In genomic region chr2:149331023-149331400, GRCh38 we compare ENCODE assay signal across 8 cellular contexts. TPM values are rescaled to one million over a fixed set of nuclear protein-coding genes. Genes with fewer than 3 reads are reported as not detected.
DNase-seq lines count a peak whose midpoint lies in the region; ATAC-seq and TF ChIP-seq lines count a peak whose summit lies in the region.

No MANE protein-coding gene starts in this region.

- H3K36me3 ChIP-seq in gastroesophageal sphincter (no peaks in the 10 kb centered on the region), rectal smooth muscle tissue (ENCODE audit: control insufficient read depth, insufficient read depth, low read length) (no peaks in the 10 kb centered on the region)
- no peaks in the 10 kb centered on the region for H3K36me3 ChIP-seq in CD8-positive, alpha-beta T cell (ENCODE audit: insufficient read depth, low read length)

- H3K27me3 Mint-ChIP-seq in CD8-positive, alpha-beta T cell (ENCODE audit: low read depth), result peaks cover 47% of the 10 kb centered on the region

- ATAC-seq in gastroesophageal sphincter (no peak), HG02571 (IDR thresholded peaks at IDR 0.05; ENCODE audit: unreplicated experiment) (no peak)
- ATAC-seq in CD8-positive, alpha-beta T cell, result no peak

- H3K4me1 Mint-ChIP-seq in CD8-positive, alpha-beta T cell (ENCODE audit: low read depth), result peaks cover 7% of the 10 kb centered on the region

- WGBS in gastroesophageal sphincter (ENCODE audit: low coverage in 1 of 2), 2 donors, result 14% methylated on average over 4 of the region's 19 CpGs; no CpG with 5 or more reads in 1 of the 2 donors

- H3K4me3 Mint-ChIP-seq in CD8-positive, alpha-beta T cell, result no peak overlapping the region

- TF ChIP-seq POLR2A in gastroesophageal sphincter (IDR thresholded peaks at IDR 0.05), result no peak

- no peak for TF ChIP-seq EP300 in gastroesophageal sphincter (IDR thresholded peaks at IDR 0.05)

- H3K4me1 ChIP-seq in gastroesophageal sphincter (peaks cover 0 to 22% (median 8%) of the 10 kb centered on the region in 3 donors), rectal smooth muscle tissue (ENCODE audit: control insufficient read depth, insufficient read depth, low read length) (peaks cover 5% of the 10 kb centered on the region)
- H3K4me1 ChIP-seq in CD8-positive, alpha-beta T cell (ENCODE audit: insufficient read depth, low read length), result no peaks in the 10 kb centered on the region

- CTCF ChIA-PET in RWPE1 (lab: Yijun Ruan, JAX), result no interaction called here
- CTCF ChIA-PET in CD8-positive, alpha-beta T cell (lab: Charles Lee), result no interaction called here

- no peaks in the 10 kb centered on the region for H3K9me3 Mint-ChIP-seq in CD8-positive, alpha-beta T cell

- TF ChIP-seq CTCF in GM12864 (IDR thresholded peaks at IDR 0.05; ENCODE audit: low read depth, low read length, missing control alignments) (no peak), RWPE1 (conservative IDR thresholded peaks at IDR 0.05; ENCODE audit: low read depth) (no peak), gastroesophageal sphincter (IDR thresholded peaks at IDR 0.05) (no peak)
- TF ChIP-seq CTCF in CD8-positive, alpha-beta T cell (IDR thresholded peaks at IDR 0.05), result no peak

- H3K9me3 ChIP-seq in gastroesophageal sphincter, result no peaks in the 10 kb centered on the region
- no peaks in the 10 kb centered on the region for H3K9me3 ChIP-seq in CD8-positive, alpha-beta T cell (ENCODE audit: low read length)

- POLR2A ChIA-PET in RWPE1 (lab: Yijun Ruan, JAX; ENCODE audit: low non-redundant PET), result no interaction called here
- POLR2A ChIA-PET in CD8-positive, alpha-beta T cell (lab: Charles Lee), result no interaction called here

- H3K36me3 Mint-ChIP-seq in CD8-positive, alpha-beta T cell, result no peaks in the 10 kb centered on the region

- H3K4me3 ChIP-seq in GM12864 (ENCODE audit: low read depth, low read length) (peak overlapping the region; percentile 77), gastroesophageal sphincter (peak overlapping the region; percentile 37 to 72), rectal smooth muscle tissue (ENCODE audit: low read length) (peak overlapping the region; percentile 80)
- H3K4me3 ChIP-seq in CD8-positive, alpha-beta T cell (ENCODE audit: low read depth, low read length), result no peak overlapping the region

- no peak overlapping the region for H3K9ac ChIP-seq in rectal smooth muscle tissue (ENCODE audit: low read length)

- no peak overlapping the region for H3K27ac Mint-ChIP-seq in CD8-positive, alpha-beta T cell

- H3K27me3 ChIP-seq in gastroesophageal sphincter (peaks cover 33% of the 10 kb centered on the region), rectal smooth muscle tissue (ENCODE audit: control insufficient read depth, insufficient read depth, low read length) (peaks cover 11% of the 10 kb centered on the region)
- peaks cover 5% of the 10 kb centered on the region for H3K27me3 ChIP-seq in CD8-positive, alpha-beta T cell (ENCODE audit: insufficient read depth, low read length)

- peak overlapping the region; percentile 89 for H3K27ac ChIP-seq in RWPE1
- H3K27ac ChIP-seq in gastroesophageal sphincter, result peak overlapping the region in 2 of 4 donors; percentile 62 to 71
- H3K27ac ChIP-seq in rectal smooth muscle tissue (ENCODE audit: low read depth, low read length), result no peak overlapping the region
- H3K27ac ChIP-seq in CD8-positive, alpha-beta T cell (ENCODE audit: low read depth, low read length), result no peak overlapping the region

- DNase-seq in GM12864 (ENCODE audit: low read depth) (no peak), RWPE1 (ENCODE audit: low spot score) (peak; percentile 10)
- no peak for DNase-seq in activated CD8-positive, alpha-beta memory T cell treated with anti-CD3 and anti-CD28 coated beads, Interleukin-2, amount 50 U/mL, for 4 hours
- no peak for DNase-seq in activated effector memory CD4-positive, alpha-beta T cell treated with anti-CD3 and anti-CD28 coated beads, Interleukin-2, amount 50 U/mL, for 16 hours
- DNase-seq in CD8-positive, alpha-beta T cell, result no peak

- intact Hi-C loops in CD8-positive, alpha-beta T cell (cut with DNase I, micrococcal nuclease), result no loop called here

RNA-seq across cellular contexts. Expression of gene LYPD6, which starts 0.6 kb away (rescaled TPM):
- 1 to 10 TPM in 3 of 4 donors, under 1 TPM in 1; 0.31 to 4.0 (median 3.0) TPM for total RNA-seq in gastroesophageal sphincter
- total RNA-seq in CD8-positive, alpha-beta T cell, result not detected
